ENCODE assay signal across 1 cellular context in genomic region chr18:75210274-75211001, GRCh38.
A peak's percentile ranks its signal among the peaks of the same experiment; 100 is the strongest.
TF ChIP-seq lines count a peak whose summit lies in the region.

TSHZ1 (plus strand) TSS chr18:75210797; CDS start chr18:75211877, 1,080 bp downstream.

TF ChIP-seq in K562, 482 proteins besides CTCF, POLR2A, EP300 and RAD21 (continued from another document and continues in another):
- TF ChIP-seq TSHZ1 (CRISPR knock-in tag; IDR thresholded peaks at IDR 0.05) (no peak), SP1 (CRISPR knock-in tag; IDR thresholded peaks at IDR 0.05) (no peak), ETS1 (conservative IDR thresholded peaks at IDR 0.05; ENCODE audit: control insufficient read depth, low read depth, low read length) (no peak), SUPT5H (IDR thresholded peaks at IDR 0.05) (peak; percentile 57; the same call in 1 of the 2 replicates), DPF2 (IDR thresholded peaks at IDR 0.05) (0 out of 2 replicates have a peak, but pooled peaks have one; percentile 18), RHOXF2B (CRISPR knock-in tag; conservative IDR thresholded peaks at IDR 0.05) (no peak), FUS (optimal IDR thresholded peaks at IDR 0.05; ENCODE audit: low read depth, low read length) (no peak), CBX2 (IDR thresholded peaks at IDR 0.05; ENCODE audit: insufficient read depth, low read length, poor library complexity, severe bottlenecking) (no peak), PHF8 (IDR thresholded peaks at IDR 0.05; ENCODE audit: borderline replicate concordance, low read length) (peak; percentile 26; the same call in 1 of the 2 replicates), TAL1 (IDR thresholded peaks at IDR 0.05) (no peak), ZNF75A (CRISPR knock-in tag; IDR thresholded peaks at IDR 0.05) (no peak), ZFP1 (CRISPR knock-in tag; IDR thresholded peaks at IDR 0.05) (no peak), MBD2 (IDR thresholded peaks at IDR 0.05; ENCODE audit: borderline replicate concordance, low read depth) (no peak), PRMT5 (CRISPR knock-in tag; IDR thresholded peaks at IDR 0.05) (no peak), ATF1 (CRISPR knock-in tag; IDR thresholded peaks at IDR 0.05) (no peak), ATF1 (tag; IDR thresholded peaks at IDR 0.05) (peak; percentile 80), TOE1 (IDR thresholded peaks at IDR 0.05; ENCODE audit: borderline replicate concordance) (no peak), TOE1 (CRISPR knock-in tag; IDR thresholded peaks at IDR 0.05; ENCODE audit: borderline replicate concordance, low read depth) (no peak), FOXK1 (CRISPR knock-in tag; IDR thresholded peaks at IDR 0.05; ENCODE audit: borderline replicate concordance) (no peak), FOXK2 (conservative IDR thresholded peaks at IDR 0.05 in 1 of 2, IDR thresholded peaks at IDR 0.05 in 1 of 2; ENCODE audit: low read depth in 2 of 2) (peak; percentile 46 to 65), MNT (conservative IDR thresholded peaks at IDR 0.05) (peak in 1 of 2 experiments; percentile 17; a peak in 1 of 4 replicates), NCOA4 (IDR thresholded peaks at IDR 0.05; ENCODE audit: partially characterized antibody) (peak; percentile 36), ZNF830 (CRISPR knock-in tag; IDR thresholded peaks at IDR 0.05) (no peak), HDGF (IDR thresholded peaks at IDR 0.05) (no peak), CCNT2 (IDR thresholded peaks at IDR 0.05; ENCODE audit: borderline replicate concordance, extremely low read depth, insufficient read length, low read depth, low read length) (no peak), HES1 (IDR thresholded peaks at IDR 0.05; ENCODE audit: low read depth) (no peak), BHLHE40 (IDR thresholded peaks at IDR 0.05; ENCODE audit: low read length) (no peak), ZC3H8 (IDR thresholded peaks at IDR 0.05) (no peak), STAG1 (CRISPR knock-in tag; IDR thresholded peaks at IDR 0.05; ENCODE audit: borderline replicate concordance) (no peak), CREB1 (IDR thresholded peaks at IDR 0.05) (peak; percentile 48; the same call in 1 of the 2 replicates), CREB1 (CRISPR knock-in tag; IDR thresholded peaks at IDR 0.05) (no peak; the same call in 1 of the 2 replicates), CREBBP (IDR thresholded peaks at IDR 0.05; ENCODE audit: low read depth, low read length) (no peak), TAF15 (IDR thresholded peaks at IDR 0.05; ENCODE audit: low read depth, low read length) (no peak), NFIX (CRISPR knock-in tag; IDR thresholded peaks at IDR 0.05; ENCODE audit: low read depth) (no peak), ILK (tag; IDR thresholded peaks at IDR 0.05; ENCODE audit: borderline replicate concordance, low read depth) (no peak), MLX (CRISPR knock-in tag; conservative IDR thresholded peaks at IDR 0.05) (no peak), CBX1 (IDR thresholded peaks at IDR 0.05; ENCODE audit: low read depth) (no peak), SP2 (IDR thresholded peaks at IDR 0.05; ENCODE audit: extremely low read depth, low read depth, low read length, poor library complexity, severe bottlenecking) (no peak), GTF2F1 (IDR thresholded peaks at IDR 0.05; ENCODE audit: low read depth, low read length) (no peak), ZNF165 (CRISPR knock-in tag; IDR thresholded peaks at IDR 0.05; ENCODE audit: borderline replicate concordance) (no peak), MED1 (CRISPR knock-in tag; IDR thresholded peaks at IDR 0.05; ENCODE audit: borderline replicate concordance) (no peak), ZNF140 (CRISPR knock-in tag; IDR thresholded peaks at IDR 0.05) (no peak), ELF4 (CRISPR knock-in tag; IDR thresholded peaks at IDR 0.05) (no peak), HSF4 (CRISPR knock-in tag; IDR thresholded peaks at IDR 0.05; ENCODE audit: borderline replicate concordance) (no peak), TBP (optimal IDR thresholded peaks at IDR 0.05; ENCODE audit: low read depth, low read length) (peak; percentile 71), TGIF2 (CRISPR knock-in tag; IDR thresholded peaks at IDR 0.05) (no peak), ZNF639 (CRISPR knock-in tag; conservative IDR thresholded peaks at IDR 0.05 in 1 of 2, IDR thresholded peaks at IDR 0.05 in 1 of 2) (no peak), ZNF239 (CRISPR knock-in tag; IDR thresholded peaks at IDR 0.05) (no peak), ESRRA (IDR thresholded peaks at IDR 0.05; ENCODE audit: borderline replicate concordance, low read depth) (no peak), ZNF354B (CRISPR knock-in tag; IDR thresholded peaks at IDR 0.05) (no peak), TAF9B (IDR thresholded peaks at IDR 0.05; ENCODE audit: partially characterized antibody) (peak; percentile 19), PHF20 (IDR thresholded peaks at IDR 0.05; ENCODE audit: partially characterized antibody) (no peak), XRCC5 (IDR thresholded peaks at IDR 0.05; ENCODE audit: low read depth, low read length) (no peak)
- TF ChIP-seq, protein P1, sequence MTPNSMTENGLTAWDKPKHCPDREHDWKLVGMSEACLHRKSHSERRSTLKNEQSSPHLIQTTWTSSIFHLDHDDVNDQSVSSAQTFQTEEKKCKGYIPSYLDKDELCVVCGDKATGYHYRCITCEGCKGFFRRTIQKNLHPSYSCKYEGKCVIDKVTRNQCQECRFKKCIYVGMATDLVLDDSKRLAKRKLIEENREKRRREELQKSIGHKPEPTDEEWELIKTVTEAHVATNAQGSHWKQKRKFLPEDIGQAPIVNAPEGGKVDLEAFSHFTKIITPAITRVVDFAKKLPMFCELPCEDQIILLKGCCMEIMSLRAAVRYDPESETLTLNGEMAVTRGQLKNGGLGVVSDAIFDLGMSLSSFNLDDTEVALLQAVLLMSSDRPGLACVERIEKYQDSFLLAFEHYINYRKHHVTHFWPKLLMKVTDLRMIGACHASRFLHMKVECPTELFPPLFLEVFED (CRISPR knock-in tag; conservative IDR thresholded peaks at IDR 0.05) = no peak
- TF ChIP-seq, protein P2, sequence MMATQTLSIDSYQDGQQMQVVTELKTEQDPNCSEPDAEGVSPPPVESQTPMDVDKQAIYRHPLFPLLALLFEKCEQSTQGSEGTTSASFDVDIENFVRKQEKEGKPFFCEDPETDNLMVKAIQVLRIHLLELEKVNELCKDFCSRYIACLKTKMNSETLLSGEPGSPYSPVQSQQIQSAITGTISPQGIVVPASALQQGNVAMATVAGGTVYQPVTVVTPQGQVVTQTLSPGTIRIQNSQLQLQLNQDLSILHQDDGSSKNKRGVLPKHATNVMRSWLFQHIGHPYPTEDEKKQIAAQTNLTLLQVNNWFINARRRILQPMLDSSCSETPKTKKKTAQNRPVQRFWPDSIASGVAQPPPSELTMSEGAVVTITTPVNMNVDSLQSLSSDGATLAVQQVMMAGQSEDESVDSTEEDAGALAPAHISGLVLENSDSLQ (IDR thresholded peaks at IDR 0.05) = peak; percentile 98
- TF ChIP-seq, protein P3, sequence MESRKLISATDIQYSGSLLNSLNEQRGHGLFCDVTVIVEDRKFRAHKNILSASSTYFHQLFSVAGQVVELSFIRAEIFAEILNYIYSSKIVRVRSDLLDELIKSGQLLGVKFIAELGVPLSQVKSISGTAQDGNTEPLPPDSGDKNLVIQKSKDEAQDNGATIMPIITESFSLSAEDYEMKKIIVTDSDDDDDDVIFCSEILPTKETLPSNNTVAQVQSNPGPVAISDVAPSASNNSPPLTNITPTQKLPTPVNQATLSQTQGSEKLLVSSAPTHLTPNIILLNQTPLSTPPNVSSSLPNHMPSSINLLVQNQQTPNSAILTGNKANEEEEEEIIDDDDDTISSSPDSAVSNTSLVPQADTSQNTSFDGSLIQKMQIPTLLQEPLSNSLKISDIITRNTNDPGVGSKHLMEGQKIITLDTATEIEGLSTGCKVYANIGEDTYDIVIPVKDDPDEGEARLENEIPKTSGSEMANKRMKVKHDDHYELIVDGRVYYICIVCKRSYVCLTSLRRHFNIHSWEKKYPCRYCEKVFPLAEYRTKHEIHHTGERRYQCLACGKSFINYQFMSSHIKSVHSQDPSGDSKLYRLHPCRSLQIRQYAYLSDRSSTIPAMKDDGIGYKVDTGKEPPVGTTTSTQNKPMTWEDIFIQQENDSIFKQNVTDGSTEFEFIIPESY (CRISPR knock-in tag; IDR thresholded peaks at IDR 0.05) = no peak
- TF ChIP-seq, protein P4, sequence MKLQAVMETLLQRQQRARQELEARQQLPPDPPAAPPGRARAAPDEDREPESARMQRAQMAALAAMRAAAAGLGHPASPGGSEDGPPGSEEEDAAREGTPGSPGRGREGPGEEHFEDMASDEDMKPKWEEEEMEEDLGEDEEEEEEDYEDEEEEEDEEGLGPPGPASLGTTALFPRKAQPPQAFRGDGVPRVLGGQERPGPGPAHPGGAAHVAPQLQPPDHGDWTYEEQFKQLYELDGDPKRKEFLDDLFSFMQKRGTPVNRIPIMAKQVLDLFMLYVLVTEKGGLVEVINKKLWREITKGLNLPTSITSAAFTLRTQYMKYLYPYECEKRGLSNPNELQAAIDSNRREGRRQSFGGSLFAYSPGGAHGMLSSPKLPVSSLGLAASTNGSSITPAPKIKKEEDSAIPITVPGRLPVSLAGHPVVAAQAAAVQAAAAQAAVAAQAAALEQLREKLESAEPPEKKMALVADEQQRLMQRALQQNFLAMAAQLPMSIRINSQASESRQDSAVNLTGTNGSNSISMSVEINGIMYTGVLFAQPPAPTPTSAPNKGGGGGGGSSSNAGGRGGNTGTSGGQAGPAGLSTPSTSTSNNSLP (IDR thresholded peaks at IDR 0.05; ENCODE audit: borderline replicate concordance, low read depth, low read length) = peak; percentile 44; the same call in 1 of the 2 replicates
